In the genomic region with DNA sequence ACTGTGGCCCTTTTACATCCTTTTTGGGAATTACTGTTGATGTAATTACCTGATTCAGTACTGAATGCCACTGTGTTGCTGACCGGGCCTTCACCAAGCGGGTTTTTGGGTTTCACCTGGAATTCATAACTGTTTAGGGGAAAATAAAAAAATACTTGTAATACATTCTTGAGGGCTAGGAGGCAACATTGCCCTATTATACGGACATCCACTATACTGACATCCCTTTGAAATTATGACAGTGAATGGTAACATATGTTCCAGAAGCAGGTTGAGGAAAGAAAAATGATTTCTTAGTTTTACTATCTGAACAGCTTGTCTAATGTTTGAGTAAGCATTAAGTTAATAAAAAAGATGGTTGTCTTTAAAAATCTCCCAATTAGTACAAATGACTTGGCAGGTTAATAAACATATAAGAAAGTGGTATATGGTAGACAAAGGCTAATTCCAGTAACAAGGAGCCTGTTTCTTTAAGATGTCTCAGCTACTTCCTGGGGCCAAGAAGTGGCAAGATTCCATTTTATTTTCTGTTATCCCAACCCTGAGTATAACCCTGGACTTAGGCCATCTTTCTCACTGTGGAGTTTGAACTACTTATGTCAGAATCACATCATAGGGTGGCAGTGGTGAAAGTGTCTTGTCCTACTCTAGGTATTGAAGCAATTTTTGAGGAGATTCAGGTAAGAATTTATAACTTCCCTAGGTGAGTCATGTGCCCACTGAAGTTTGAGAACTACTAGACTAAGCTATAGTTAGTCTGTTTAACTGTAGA, we compare ENCODE assay signal across 21 cellular contexts. TPM values are rescaled to one million over a fixed set of nuclear protein-coding genes. Genes with fewer than 3 reads are reported as not detected.
A peak's percentile ranks its signal among the peaks of the same experiment; 100 is the strongest.
DNase-seq lines count a peak whose midpoint lies in the region; ATAC-seq and TF ChIP-seq lines count a peak whose summit lies in the region.
"Had no signal": no experiment of that assay in that cellular context is flagged by ENCODE, and none has a peak within 500 bp of the region (broad histone marks: within the 10 kb centered on the region; RNA-seq: fewer than 3 reads in every experiment).

No MANE protein-coding gene starts in this region.

- ATAC-seq in IMR-90 (ENCODE audit: low read depth) (no peak), GM19467 (IDR thresholded peaks at IDR 0.05; ENCODE audit: unreplicated experiment) (no peak)
- ATAC-seq: upper lobe of right lung had no signal

- H3K36me3 ChIP-seq in IMR-90 (ENCODE audit: control insufficient read depth, insufficient read depth, low read length) = peaks cover 12% of the 10 kb centered on the region
- peaks cover 19% of the 10 kb centered on the region for H3K36me3 ChIP-seq in PC-9 (ENCODE audit: low read depth)

- TF ChIP-seq POLR2A in IMR-90 (IDR thresholded peaks at IDR 0.05; ENCODE audit: low read depth, low read length) = no peak

- H2BK15ac ChIP-seq in IMR-90 (ENCODE audit: low read depth, low read length) = no peak overlapping the region

- H2BK20ac ChIP-seq in IMR-90 (ENCODE audit: low read depth, low read length) = no peak overlapping the region

- H3K23ac ChIP-seq in IMR-90 (ENCODE audit: low read depth, low read length) = no peak overlapping the region

- H2AFZ ChIP-seq in IMR-90 (replicated peaks; ENCODE audit: low read length, poor library complexity) (no peak overlapping the region), PC-9 (no peak overlapping the region)

- no peaks in the 10 kb centered on the region for H3K4me1 Mint-ChIP-seq in neural crest cell
- H3K4me1 Mint-ChIP-seq: activated CD4-positive, alpha-beta T cell treated with anti-CD3 and anti-CD28 coated beads, Interleukin-2, amount 10 ng/mL, durations not matched to agents 7 days and 5 days; B cell; naive B cell had no signal

- peaks cover 46% of the 10 kb centered on the region for H3F3A ChIP-seq in PC-9 (ENCODE audit: insufficient read depth, low read depth)

- peaks cover 14% of the 10 kb centered on the region for H3K36me3 Mint-ChIP-seq in neural crest cell (ENCODE audit: low read depth)

- intact Hi-C loops in IMR-90 (cut with micrococcal nuclease) (loop anchor here (5.0 kb wide), 1 partner anchor 443 kb away; no protein-coding TSS in a partner anchor), PC-9 (cut with micrococcal nuclease; ENCODE audit: unreplicated experiment) (loop anchor here (5.0 kb wide), 1 partner anchor 443 kb away; no protein-coding TSS in a partner anchor)

- no peak overlapping the region for H3K4ac ChIP-seq in IMR-90 (ENCODE audit: low read depth, low read length)

- DNase-seq in IMR-90 (no peak), PC-9 (no peak), fibroblast of mammary gland (ENCODE audit: low read depth) (peak; percentile 29), neural crest cell (ENCODE audit: low read depth, low spot score) (no peak), epidermal melanocyte (ENCODE audit: insufficient read length, low spot score) (no peak), DMS79 (lab: John Stamatoyannopoulos, UW) (no peak), T-helper 1 cell (no peak)
- DNase-seq: activated CD4-positive, alpha-beta T cell treated with anti-CD3 and anti-CD28 coated beads, Interleukin-2, amount 10 ng/mL, durations not matched to agents 7 days and 5 days; activated gamma-delta T cell; COR-L47; endodermal cell; naive B cell; NCI-H1417 treated with DMSO at 0.1 percent for 48 hours; posterior cingulate gyrus; stimulated activated CD4-positive, alpha-beta T cell treated with anti-CD3 and anti-CD28 coated beads, Interleukin-4, amount 100 ng/mL, for 1 hour; stomach; SW 1271; upper lobe of right lung had no signal

- H3K9me1 ChIP-seq in IMR-90 (ENCODE audit: insufficient read depth, low read length) = peaks cover 9% of the 10 kb centered on the region; the same call in 1 of the 2 replicates

- H3K27me3 ChIP-seq in IMR-90 (ENCODE audit: control insufficient read depth, insufficient read depth, low read length) = no peaks in the 10 kb centered on the region
- no peaks in the 10 kb centered on the region for H3K27me3 ChIP-seq in PC-9 (ENCODE audit: insufficient read depth, low read depth)
- H3K27me3 ChIP-seq: stomach, upper lobe of right lung had no signal

- TF ChIP-seq CTCF in IMR-90 (conservative IDR thresholded peaks at IDR 0.05; ENCODE audit: low read depth, low read length) = 0 out of 2 replicates have a peak, but pooled peaks have one; percentile 16
- TF ChIP-seq CTCF in PC-9 (conservative IDR thresholded peaks at IDR 0.05) = peak; percentile 42; the same call in 1 of the 2 replicates
- peak; percentile 13 for TF ChIP-seq CTCF in fibroblast of mammary gland (conservative IDR thresholded peaks at IDR 0.05; ENCODE audit: control insufficient read depth, insufficient read depth, low read depth, low read length)
- peak; percentile 25 for TF ChIP-seq CTCF in neural crest cell (conservative IDR thresholded peaks at IDR 0.05)

- BruUV-seq in IMR-90 (replicated peaks; lab: Mats Ljungman, UMichigan) = no TSS peak
- no TSS peak for BruUV-seq in PC-9 (replicated peaks; lab: Mats Ljungman, UMichigan)

- H2AK9ac ChIP-seq in IMR-90 (replicated peaks; ENCODE audit: low read depth, low read length, poor library complexity) = no peak overlapping the region

- no peak overlapping the region for H3K18ac ChIP-seq in IMR-90 (ENCODE audit: low read depth, low read length)

- H3K9ac ChIP-seq in IMR-90 (ENCODE audit: low read depth, low read length) = no peak overlapping the region

- H3K27ac ChIP-seq in IMR-90 (ENCODE audit: insufficient read depth, low read length) = no peak overlapping the region
- H3K27ac ChIP-seq in PC-9 = no peak overlapping the region
- H3K27ac ChIP-seq: upper lobe of right lung had no signal

- H3K79me1 ChIP-seq in IMR-90 (ENCODE audit: low read depth in 1 of 2, low read length in 2 of 2) = no peaks in the 10 kb centered on the region; a peak in 1 of 4 replicates

- H2AK5ac ChIP-seq in IMR-90 (ENCODE audit: low read depth, low read length) = no peak overlapping the region

- H4K8ac ChIP-seq in IMR-90 (ENCODE audit: low read depth in 2 of 2, low read length in 2 of 2) = no peak overlapping the region

- H3K9me2 ChIP-seq in PC-9 (ENCODE audit: insufficient read depth) = no peaks in the 10 kb centered on the region

- POLR2A ChIA-PET in IMR-90 (lab: Charles Lee; ENCODE audit: unreplicated experiment) = no interaction called here
- POLR2A ChIA-PET in PC-9 (lab: Charles Lee; ENCODE audit: unreplicated experiment) = no interaction called here

- H3K4me3 Mint-ChIP-seq in neural crest cell = no peak overlapping the region
- H3K4me3 Mint-ChIP-seq: activated CD4-positive, alpha-beta T cell treated with anti-CD3 and anti-CD28 coated beads, Interleukin-2, amount 10 ng/mL, durations not matched to agents 7 days and 5 days; B cell; endodermal cell; naive B cell had no signal

- H4K5ac ChIP-seq in IMR-90 (ENCODE audit: low read depth, low read length) = no peak overlapping the region

- CTCF ChIA-PET in IMR-90 (lab: Yijun Ruan, JAX) = interaction anchor here (0.6 to 1.1 kb wide), 2 partner anchors 27 to 270 kb away, joined by 3 read pairs; no protein-coding TSS in a partner anchor
- CTCF ChIA-PET in PC-9 (lab: Charles Lee) = interaction anchor here (0.6 kb wide), 1 partner anchor 269 kb away, joined by 3 read pairs; no protein-coding TSS in a partner anchor

- dilution Hi-C loops in IMR-90 (cut with HindIII; ENCODE audit: low sequenced_read_pairs, unreplicated experiment) = no loop called here

- H3K27me3 Mint-ChIP-seq in neural crest cell (ENCODE audit: low read depth) = no peaks in the 10 kb centered on the region
- H3K27me3 Mint-ChIP-seq: activated CD4-positive, alpha-beta T cell treated with anti-CD3 and anti-CD28 coated beads, Interleukin-2, amount 10 ng/mL, durations not matched to agents 7 days and 5 days; B cell; naive B cell had no signal

- no peaks in the 10 kb centered on the region for H3K79me2 ChIP-seq in PC-9 (ENCODE audit: low read depth)

- no peak overlapping the region for H4K91ac ChIP-seq in IMR-90 (ENCODE audit: insufficient read depth, low read depth, low read length)

- H3K9me3 Mint-ChIP-seq in neural crest cell = no peaks in the 10 kb centered on the region
- H3K9me3 Mint-ChIP-seq: activated CD4-positive, alpha-beta T cell treated with anti-CD3 and anti-CD28 coated beads, Interleukin-2, amount 10 ng/mL, durations not matched to agents 7 days and 5 days; endodermal cell; naive B cell had no signal

- no peak overlapping the region for H3K4me3 ChIP-seq in IMR-90 (ENCODE audit: insufficient read depth, low read depth, low read length)
- H3K4me3 ChIP-seq in PC-9 = no peak overlapping the region
- H3K4me3 ChIP-seq in fibroblast of mammary gland (ENCODE audit: control insufficient read depth, low read depth, low read length) = no peak overlapping the region
- H3K4me3 ChIP-seq: smooth muscle cell, stomach, upper lobe of right lung had no signal

- no CpG with 5 or more reads among the region's 3 CpGs for WGBS in IMR-90 (ENCODE audit: extremely low coverage in 2 of 2, insufficient read length in 1 of 2), 2 experiments

- H3K56ac ChIP-seq in IMR-90 (ENCODE audit: extremely low read depth, insufficient read depth, low read length) = no peak overlapping the region

- no peak overlapping the region for H3K27ac Mint-ChIP-seq in neural crest cell (ENCODE audit: unreplicated experiment)
- H3K27ac Mint-ChIP-seq: activated CD4-positive, alpha-beta T cell treated with anti-CD3 and anti-CD28 coated beads, Interleukin-2, amount 10 ng/mL, durations not matched to agents 7 days and 5 days; B cell had no signal

- H3K9me3 ChIP-seq in IMR-90 (ENCODE audit: control insufficient read depth, insufficient read depth, low read length) (no peaks in the 10 kb centered on the region), PC-9 (ENCODE audit: insufficient read depth, low read depth) (no peaks in the 10 kb centered on the region)
- H3K9me3 ChIP-seq: stomach, upper lobe of right lung had no signal

- H3K4me1 ChIP-seq in IMR-90 (ENCODE audit: control insufficient read depth, insufficient read depth, low read length) (peaks cover 2% of the 10 kb centered on the region; the same call in 1 of the 2 replicates), PC-9 (replicated peaks; ENCODE audit: insufficient read depth) (no peaks in the 10 kb centered on the region)
- H3K4me1 ChIP-seq: upper lobe of right lung had no signal

- no peak overlapping the region for H3K14ac ChIP-seq in IMR-90 (replicated peaks; ENCODE audit: low read depth, low read length)

- in situ Hi-C loops in IMR-90 (cut with MboI; ENCODE audit: low sequenced_read_pairs) = no loop called here

- TF ChIP-seq RAD21 in IMR-90 (IDR thresholded peaks at IDR 0.05; ENCODE audit: low read length) = peak; percentile 39

- no peaks in the 10 kb centered on the region; the same call in 1 of the 2 replicates for H4K20me1 ChIP-seq in IMR-90 (ENCODE audit: insufficient read depth, low read length)
- no peaks in the 10 kb centered on the region for H4K20me1 ChIP-seq in PC-9 (ENCODE audit: insufficient read depth)

- no peak overlapping the region for H2BK120ac ChIP-seq in IMR-90 (ENCODE audit: low read depth, low read length)

- no peak overlapping the region for H2BK5ac ChIP-seq in IMR-90 (ENCODE audit: low read depth, low read length, poor library complexity, severe bottlenecking)

- H3K4me2 ChIP-seq in IMR-90 (ENCODE audit: low read depth, low read length) = no peak overlapping the region
- H3K4me2 ChIP-seq in PC-9 = no peak overlapping the region
- H3K4me2 ChIP-seq: smooth muscle cell had no signal

RNA-seq across cellular contexts. Expression of a gene that starts 45.5 kb away (rescaled TPM):
- total RNA-seq in IMR-90 (2012; rRNA removed) = 47.7 and 69.7 TPM in 2 replicates
- 129 and 165 TPM in 2 replicates for polyA plus RNA-seq in IMR-90 (2012; rRNA removed)
- polyA plus RNA-seq in IMR-90 (2012; cell fraction: cytosol; rRNA removed) = 57.2 and 127 TPM in 2 replicates
- 101 and 131 TPM in 2 replicates for polyA plus RNA-seq in IMR-90 (2012; cell fraction: nucleus; rRNA removed; ENCODE audit: low replicate concordance)
- total RNA-seq in PC-9 (2021) = 163 and 224 TPM in 2 replicates
- total RNA-seq in neural crest cell = 91.2 and 91.3 TPM in 2 replicates
